Comparison of ENCODE assay signal across 24 cellular contexts in genomic region chr11:10246991-10247390, GRCh38.
"Had no signal": no experiment of that assay in that cellular context is flagged by ENCODE, and none has a peak within 500 bp of the region (broad histone marks: within the 10 kb centered on the region; RNA-seq: fewer than 3 reads in every experiment).

No MANE protein-coding gene starts in this region.

- H3K27ac Mint-ChIP-seq: natural killer cell treated with Interleukin-12 subunit alpha and Interleukin-12 subunit beta and Interleukin-15 and Interleukin-18, amount 100 ng/mL, for 72 hours; neural progenitor cell; stimulated activated naive B cell treated with anti-CD40 and anti-IgM and Interleukin-4, amounts not matched to agents 10 μg/mL and 1 μg/mL and 100 μg/mL, for 72 hours; stimulated activated naive CD8-positive, alpha-beta T cell treated with anti-CD3 and anti-CD28 coated beads, Interleukin-15, amount 100 ng/mL, for 72 hours had no signal

- FAIRE-seq: frontal cortex had no signal

- H3K27me3 Mint-ChIP-seq: natural killer cell treated with Interleukin-12 subunit alpha and Interleukin-12 subunit beta and Interleukin-15 and Interleukin-18, amount 100 ng/mL, for 72 hours; stimulated activated naive B cell treated with anti-CD40 and anti-IgM and Interleukin-4, amounts not matched to agents 10 μg/mL and 1 μg/mL and 100 μg/mL, for 72 hours; stimulated activated naive CD8-positive, alpha-beta T cell treated with anti-CD3 and anti-CD28 coated beads, Interleukin-15, amount 100 ng/mL, for 72 hours had no signal

- H3K27me3 ChIP-seq: heart left ventricle, neural progenitor cell, ovary, right atrium auricular region, sigmoid colon, testis, tibial nerve, upper lobe of right lung, vagina had no signal

- H3K4me1 Mint-ChIP-seq: neural progenitor cell; stimulated activated naive CD8-positive, alpha-beta T cell treated with anti-CD3 and anti-CD28 coated beads, Interleukin-15, amount 100 ng/mL, for 72 hours had no signal

- H3K9me3 ChIP-seq: ovary, right atrium auricular region, sigmoid colon, testis, upper lobe of right lung, vagina had no signal

- H3K36me3 ChIP-seq: heart left ventricle, neural progenitor cell, ovary, right atrium auricular region, sigmoid colon, upper lobe of right lung, vagina had no signal

- H3K4me2 ChIP-seq: neural progenitor cell had no signal

- DNase-seq: erythroblast; heart left ventricle; hippocampal formation; left colon; left ventricle myocardium superior; mesenchymal stem cell; midbrain; nucleus accumbens; ovary; sigmoid colon; stimulated activated CD4-positive, alpha-beta T cell treated with anti-CD3 and anti-CD28 coated beads, Interleukin-2, amount 100 ng/mL, for 24 hours; stimulated activated CD4-positive, alpha-beta T cell treated with anti-CD3 and anti-CD28 coated beads, Interleukin-4, amount 100 ng/mL, for 4 hours; stimulated activated naive B cell treated with anti-CD40 and anti-IgM and Interleukin-4, amounts not matched to agents 10 μg/mL and 1 μg/mL and 100 μg/mL, for 72 hours; stimulated activated naive CD8-positive, alpha-beta T cell treated with anti-CD3 and anti-CD28 coated beads, Interleukin-15, amount 100 ng/mL, for 72 hours; testis; upper lobe of right lung had no signal

- H3K9ac ChIP-seq: neural progenitor cell had no signal

- H3K4me3 ChIP-seq: heart left ventricle, lung, neural progenitor cell, ovary, right atrium auricular region, sigmoid colon, skin epidermis, testis, tibial nerve, upper lobe of right lung, vagina had no signal

- ATAC-seq: heart left ventricle; left colon; left ventricle myocardium superior; natural killer cell treated with Interleukin-12 subunit alpha and Interleukin-12 subunit beta and Interleukin-15 and Interleukin-18, amount 100 ng/mL, for 72 hours; stimulated activated naive B cell treated with anti-CD40 and anti-IgM and Interleukin-4, amounts not matched to agents 10 μg/mL and 1 μg/mL and 100 μg/mL, for 72 hours; stimulated activated naive CD8-positive, alpha-beta T cell treated with anti-CD3 and anti-CD28 coated beads, Interleukin-15, amount 100 ng/mL, for 72 hours; upper lobe of right lung had no signal

- H3K36me3 Mint-ChIP-seq: natural killer cell treated with Interleukin-12 subunit alpha and Interleukin-12 subunit beta and Interleukin-15 and Interleukin-18, amount 100 ng/mL, for 72 hours had no signal

- H2AFZ ChIP-seq: neural progenitor cell had no signal

- H3K9me3 Mint-ChIP-seq: natural killer cell treated with Interleukin-12 subunit alpha and Interleukin-12 subunit beta and Interleukin-15 and Interleukin-18, amount 100 ng/mL, for 72 hours; stimulated activated naive B cell treated with anti-CD40 and anti-IgM and Interleukin-4, amounts not matched to agents 10 μg/mL and 1 μg/mL and 100 μg/mL, for 72 hours; stimulated activated naive CD8-positive, alpha-beta T cell treated with anti-CD3 and anti-CD28 coated beads, Interleukin-15, amount 100 ng/mL, for 72 hours had no signal

- H3K4me1 ChIP-seq: neural progenitor cell, right atrium auricular region, testis had no signal

- H3K4me3 Mint-ChIP-seq: natural killer cell treated with Interleukin-12 subunit alpha and Interleukin-12 subunit beta and Interleukin-15 and Interleukin-18, amount 100 ng/mL, for 72 hours; neural progenitor cell; stimulated activated naive B cell treated with anti-CD40 and anti-IgM and Interleukin-4, amounts not matched to agents 10 μg/mL and 1 μg/mL and 100 μg/mL, for 72 hours; stimulated activated naive CD8-positive, alpha-beta T cell treated with anti-CD3 and anti-CD28 coated beads, Interleukin-15, amount 100 ng/mL, for 72 hours had no signal

- H3K27ac ChIP-seq: heart left ventricle, neural progenitor cell, ovary, right atrium auricular region, sigmoid colon, skin epidermis, testis, tibial nerve, upper lobe of right lung, vagina had no signal
